Comparison of ENCODE assay signal across 9 cellular contexts in the genomic region with DNA sequence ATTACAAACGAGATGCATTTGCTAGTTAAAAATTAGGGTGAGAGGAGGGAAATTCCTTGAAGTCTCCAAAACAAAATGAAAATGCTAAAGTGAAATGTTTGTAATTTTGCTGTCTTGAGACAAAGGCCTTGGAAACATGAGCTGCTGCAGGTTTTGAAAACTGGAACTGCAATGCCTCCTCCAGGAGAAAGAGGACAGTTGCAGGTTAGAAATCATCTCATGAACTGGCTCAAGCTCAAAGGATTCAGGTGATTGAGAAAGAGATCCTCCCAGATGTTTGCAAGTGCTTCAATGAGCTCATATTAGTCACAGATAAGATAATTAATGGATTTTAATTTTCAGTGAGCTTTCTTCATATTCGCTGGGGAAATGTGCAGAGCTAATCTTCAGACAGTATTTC.
A peak's percentile ranks its signal among the peaks of the same experiment; 100 is the strongest.
DNase-seq lines count a peak whose midpoint lies in the region; ATAC-seq, FAIRE-seq and TF ChIP-seq lines count a peak whose summit lies in the region.
"Had no signal": no experiment of that assay in that cellular context is flagged by ENCODE, and none has a peak within 500 bp of the region (broad histone marks: within the 10 kb centered on the region; RNA-seq: fewer than 3 reads in every experiment).

No MANE protein-coding gene starts in this region.

- in situ Hi-C loops in astrocyte of the cerebellum (cut with HindIII; ENCODE audit: low sequenced_read_pairs) = no loop called here

- TF ChIP-seq CTCF in D721Med (IDR thresholded peaks at IDR 0.05; ENCODE audit: insufficient read depth, missing control alignments) (peak; percentile 57), astrocyte of the cerebellum (IDR thresholded peaks at IDR 0.05; ENCODE audit: low read depth, low read length, missing control alignments) (peak; percentile 54)

- no peak for FAIRE-seq in D721Med (lab: Jason Lieb, UNC)

- DNase-seq in D721Med (ENCODE audit: insufficient read length, low spot score) = no peak
- DNase-seq in MV-4-11 (lab: John Stamatoyannopoulos, UW) = peak; percentile 47
- DNase-seq in astrocyte of the cerebellum (ENCODE audit: low read depth) = no peak
- peak; percentile 5 for DNase-seq in midbrain (lab: John Stamatoyannopoulos, UW)
- DNase-seq in islet precursor cell = no peak
- no peak for DNase-seq in activated CD4-positive, alpha-beta T cell treated with anti-CD3 and anti-CD28 coated beads for 48 hours
- DNase-seq in amygdala (lab: John Stamatoyannopoulos, UW) = no peak
- DNase-seq: activated CD4-positive, alpha-beta T cell treated with anti-CD3 and anti-CD28 coated beads for 4 hours had no signal

- H3K4me3 ChIP-seq in astrocyte of the cerebellum (ENCODE audit: low read depth, low read length) = no peak overlapping the region

- ATAC-seq in GM21717 (IDR thresholded peaks at IDR 0.05; ENCODE audit: unreplicated experiment) = no peak

Comparison
In these comparisons a context has a peak if more than half of its experiments do, and no peak if none do; other contexts are left out.
1. DNase-seq: peak in MV-4-11 (single experiment) and midbrain (single experiment); none in D721Med (single experiment), astrocyte of the cerebellum (single experiment), islet precursor cell (single experiment), activated CD4-positive, alpha-beta T cell treated with anti-CD3 and anti-CD28 coated beads for 48 hours (single experiment) and amygdala (0 of 56).